Comparison of ENCODE assay signal across 17 cellular contexts in the genomic region with DNA sequence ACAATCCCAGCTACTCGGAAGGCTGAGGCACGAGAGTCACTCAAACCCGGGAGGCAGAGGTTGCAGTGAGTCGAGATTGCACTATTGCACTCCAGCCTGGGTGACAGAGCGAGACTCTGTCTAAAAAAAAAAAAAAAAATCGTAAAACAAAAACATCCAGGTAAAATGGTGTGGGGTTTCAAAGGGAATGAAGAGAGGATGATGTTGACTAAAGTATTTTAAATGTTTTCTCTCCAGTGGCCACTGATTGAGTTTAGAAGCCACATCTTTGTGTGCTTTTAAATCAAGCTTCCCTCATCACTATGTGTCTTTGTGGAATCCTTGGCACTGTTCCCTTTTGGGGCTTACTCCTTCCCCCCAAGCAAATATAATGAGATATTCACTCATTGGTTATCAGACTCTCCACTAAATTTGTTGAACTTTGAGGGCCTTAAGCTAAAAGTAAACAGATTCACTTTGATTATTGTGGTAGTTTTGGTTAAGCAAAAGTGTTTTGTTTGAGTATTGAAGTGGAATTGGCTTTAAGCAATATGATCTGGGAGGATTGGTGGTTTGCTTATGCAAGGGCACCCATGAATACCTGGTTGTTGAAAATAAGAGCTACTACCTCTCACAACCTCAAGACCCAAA.
DNase-seq lines count a peak whose midpoint lies in the region; ATAC-seq, FAIRE-seq and TF ChIP-seq lines count a peak whose summit lies in the region.
"Had no signal": no experiment of that assay in that cellular context is flagged by ENCODE, and none has a peak within 500 bp of the region (broad histone marks: within the 10 kb centered on the region; RNA-seq: fewer than 3 reads in every experiment).

No MANE protein-coding gene starts in this region.

- H3K4me2 ChIP-seq in OCI-LY7 (ENCODE audit: low read length) = peak overlapping the region; percentile 58
- no peak overlapping the region for H3K4me2 ChIP-seq in HepG2 (ENCODE audit: low read depth, low read length)

- 4% methylated on average over 6 of the region's 6 CpGs for WGBS in HepG2 (ENCODE audit: low lambda C conversion rate)
- WGBS in thyroid gland, 2 donors = 74 to 76% methylated on average over 6 of the region's 6 CpGs

- H4K20me1 ChIP-seq in OCI-LY7 (ENCODE audit: insufficient read depth, low read length) = no peaks in the 10 kb centered on the region
- H4K20me1 ChIP-seq in HepG2 (ENCODE audit: insufficient read depth, low read length) = no peaks in the 10 kb centered on the region; the same call in 1 of the 2 replicates

- H3K9me2 ChIP-seq in OCI-LY7 (ENCODE audit: insufficient read depth, low read length) = no peaks in the 10 kb centered on the region

- ATAC-seq in HepG2 = peak; percentile 90

- TF ChIP-seq CTCF in C4-2B (conservative IDR thresholded peaks at IDR 0.05) (no peak), OCI-LY7 (conservative IDR thresholded peaks at IDR 0.05; ENCODE audit: low read length) (no peak), HepG2 (CRISPR knock-in tag; IDR thresholded peaks at IDR 0.05) (no peak), thyroid gland (IDR thresholded peaks at IDR 0.05) (no peak)

- no peak overlapping the region for H2AFZ ChIP-seq in OCI-LY7 (ENCODE audit: low read length)
- H2AFZ ChIP-seq in HepG2 (ENCODE audit: low read length) = no peak overlapping the region

- no peak for TF ChIP-seq POLR2A in HepG2 (IDR thresholded peaks at IDR 0.05; ENCODE audit: insufficient read depth in 1 of 2, low read depth in 2 of 2, low read length in 2 of 2)
- no peak for TF ChIP-seq POLR2A in thyroid gland (IDR thresholded peaks at IDR 0.05)

- intact Hi-C loops in OCI-LY7 (cut with micrococcal nuclease; ENCODE audit: unreplicated experiment) (loop anchor here (5.0 kb wide), 1 partner anchor 173 kb away; no protein-coding TSS in a partner anchor), HepG2 (cut with micrococcal nuclease; ENCODE audit: unreplicated experiment) (no loop called here), thyroid gland (cut with DNase I) (no loop called here)

- H3K9ac ChIP-seq in HepG2 (ENCODE audit: insufficient read depth, low read depth, low read length) = no peak overlapping the region

- BruUV-seq in OCI-LY7 (replicated peaks; lab: Mats Ljungman, UMichigan) (no TSS peak), HepG2 (replicated peaks; lab: Mats Ljungman, UMichigan) (no TSS peak)

- H3K4me3 ChIP-seq in OCI-LY7 (ENCODE audit: low read depth, low read length, poor library complexity, severe bottlenecking) = no peak overlapping the region
- H3K4me3 ChIP-seq in HepG2 (replicated peaks in 1 of 3; ENCODE audit: insufficient read depth in 1 of 3, low read depth in 2 of 3, low read length in 3 of 3) = no peak overlapping the region
- no peak overlapping the region for H3K4me3 ChIP-seq in thyroid gland (replicated peaks in 1 of 3)
- H3K4me3 ChIP-seq: MG63 had no signal

- POLR2A ChIA-PET in OCI-LY7 (lab: Charles Lee) = interaction anchor here (0.5 to 6.5 kb wide), 13 partner anchors 11 to 1512 kb away, joined by 3 to 89 read pairs (median 4); no protein-coding TSS in a partner anchor
- POLR2A ChIA-PET in HepG2 (lab: Yijun Ruan, JAX) = no interaction called here

- CTCF ChIA-PET in OCI-LY7 (lab: Charles Lee; ENCODE audit: unreplicated experiment) = no interaction called here
- CTCF ChIA-PET in HepG2 (lab: Yijun Ruan, JAX; ENCODE audit: low intra/inter-chr PET ratio, low total read pairs) = no interaction called here

- in situ Hi-C loops in HepG2 (cut with HindIII; ENCODE audit: extremely low pct_ligation_motif_present, low pct_unique_long_range_greater_than_20kb) = no loop called here

- H3K36me3 ChIP-seq in OCI-LY7 (ENCODE audit: insufficient read depth, low read length) (peaks cover 52% of the 10 kb centered on the region), HepG2 (replicated peaks in 1 of 2; ENCODE audit: control insufficient read depth in 1 of 2, insufficient read depth in 2 of 2, low read length in 2 of 2) (no peaks in the 10 kb centered on the region), thyroid gland (no peaks in the 10 kb centered on the region)
- H3K36me3 ChIP-seq: MG63 had no signal

- TF ChIP-seq EP300 in HepG2 (IDR thresholded peaks at IDR 0.05; ENCODE audit: low read depth in 2 of 2, low read length in 2 of 2) (peak in 1 of 2 experiments; percentile 45; a peak in 1 of 4 replicates), HepG2 (CRISPR knock-in tag; IDR thresholded peaks at IDR 0.05; ENCODE audit: borderline replicate concordance) (no peak)

- H3K27ac ChIP-seq in C4-2B = peak overlapping the region; percentile 38; the same call in 1 of the 2 replicates
- H3K27ac ChIP-seq in OCI-LY7 (ENCODE audit: low read depth, low read length, poor library complexity, severe bottlenecking) = peak overlapping the region; percentile 31
- H3K27ac ChIP-seq in HepG2 (ENCODE audit: extremely low read length, insufficient read depth, low read length) = no peak overlapping the region
- no peak overlapping the region for H3K27ac ChIP-seq in thyroid gland

- no peak for TF ChIP-seq RAD21 in HepG2 (CRISPR knock-in tag; IDR thresholded peaks at IDR 0.05)

- peaks cover 4% of the 10 kb centered on the region; the same call in 1 of the 2 replicates for H3K9me3 ChIP-seq in OCI-LY7 (ENCODE audit: low read length)
- no peaks in the 10 kb centered on the region for H3K9me3 ChIP-seq in HepG2 (ENCODE audit: low read length)
- no peaks in the 10 kb centered on the region for H3K9me3 ChIP-seq in thyroid gland
- H3K9me3 ChIP-seq: MG63 had no signal

- peaks cover 89% of the 10 kb centered on the region for H3K4me1 ChIP-seq in OCI-LY7 (ENCODE audit: insufficient read depth, low read length, poor library complexity, severe bottlenecking)
- peaks cover 19% of the 10 kb centered on the region for H3K4me1 ChIP-seq in HepG2 (ENCODE audit: insufficient read depth, low read length)
- peaks cover 3 to 18% of the 10 kb centered on the region in 2 donors for H3K4me1 ChIP-seq in thyroid gland

- FAIRE-seq in HepG2 (lab: Jason Lieb, UNC) (peak; percentile 15), frontal cortex (lab: Jason Lieb, UNC) (no peak)

- H3K79me2 ChIP-seq in OCI-LY7 (ENCODE audit: insufficient read depth, low read depth, low read length) (peaks cover 87% of the 10 kb centered on the region; the same call in 1 of the 2 replicates), HepG2 (ENCODE audit: insufficient read depth, low read length) (no peaks in the 10 kb centered on the region)

- peaks cover 0 to 54% of the 10 kb centered on the region in 2 experiments; a peak in 3 of 5 replicates for H3K27me3 ChIP-seq in HepG2 (ENCODE audit: control insufficient read depth in 1 of 2, insufficient read depth in 2 of 2, low read length in 2 of 2)
- H3K27me3 ChIP-seq in thyroid gland = no peaks in the 10 kb centered on the region
- H3K27me3 ChIP-seq: MG63 had no signal

- DNase-seq in NCI-H2029 treated with DMSO at 0.1 percent for 48 hours (lab: John Stamatoyannopoulos, UW) (peak; percentile 26), NCI-H2029 (lab: John Stamatoyannopoulos, UW) (no peak), OCI-LY7 (ENCODE audit: low spot score) (no peak), HepG2 (ENCODE audit: low spot score) (peak; percentile 88), thyroid gland (no peak), retina (no peak), frontal cortex (ENCODE audit: low spot score in 2 of 2) (no peak)
- DNase-seq: COR-L47, DMS153, H9, MG63, NCI-H1092, NCI-H1694 treated with DMSO at 0.1 percent for 48 hours, NCI-H2171 treated with DMSO at 0.1 percent for 48 hours, NCI-H510A, SHP77 treated with DMSO at 0.1 percent for 48 hours had no signal

TF ChIP-seq in HepG2, 621 proteins besides CTCF, POLR2A, EP300 and RAD21 (continues in another document):
- TF ChIP-seq ZSCAN21 (CRISPR knock-in tag; IDR thresholded peaks at IDR 0.05; ENCODE audit: borderline replicate concordance) = no peak
- TF ChIP-seq STAT6 (CRISPR knock-in tag; IDR thresholded peaks at IDR 0.05; ENCODE audit: borderline replicate concordance) = no peak
- TF ChIP-seq ZNF639 (CRISPR knock-in tag; conservative IDR thresholded peaks at IDR 0.05) = no peak
- TF ChIP-seq ZNF781 (CRISPR knock-in tag; IDR thresholded peaks at IDR 0.05; ENCODE audit: borderline replicate concordance, not compliant biosample characterization) = no peak
- no peak for TF ChIP-seq ZNF317 (CRISPR knock-in tag; IDR thresholded peaks at IDR 0.05)
- 0 out of 2 replicates have a peak, but pooled peaks have one; percentile 29 for TF ChIP-seq THAP11 (CRISPR knock-in tag; IDR thresholded peaks at IDR 0.05)
- TF ChIP-seq ZNF660 (CRISPR knock-in tag; IDR thresholded peaks at IDR 0.05; ENCODE audit: borderline replicate concordance, low read depth) = no peak
- no peak for TF ChIP-seq SATB2 (CRISPR knock-in tag; IDR thresholded peaks at IDR 0.05)
- no peak for TF ChIP-seq ZNF24 (IDR thresholded peaks at IDR 0.05)
- TF ChIP-seq ZNF776 (CRISPR knock-in tag; IDR thresholded peaks at IDR 0.05) = no peak
- TF ChIP-seq NR2F1 (CRISPR knock-in tag; IDR thresholded peaks at IDR 0.05) = peak in 1 of 2 experiments; percentile 64; a peak in 2 of 4 replicates

Comparison
In these comparisons a context has a peak if more than half of its experiments do, and no peak if none do; other contexts are left out.
1. DNase-seq: peak in NCI-H2029 treated with DMSO at 0.1 percent for 48 hours (single experiment) and HepG2 (single experiment); none in NCI-H2029 (single experiment), OCI-LY7 (single experiment), thyroid gland (0 of 2), retina (single experiment) and frontal cortex (0 of 2).
2. H3K27ac ChIP-seq: peak in C4-2B (single experiment) and OCI-LY7 (single experiment); none in HepG2 (single experiment) and thyroid gland (0 of 3).